1 cellular context compared by ENCODE assay signal in genomic region chr19:43332058-43332922, GRCh38.
TF ChIP-seq lines count a peak whose summit lies in the region.

No MANE protein-coding gene starts in this region.

TF ChIP-seq in HCT116, 20 proteins besides CTCF, POLR2A, EP300 and RAD21 (continued from another document):
- TF ChIP-seq FOSL1 (IDR thresholded peaks at IDR 0.05; ENCODE audit: low read depth), result no peak
- no peak for TF ChIP-seq TCF7L2 (IDR thresholded peaks at IDR 0.05; ENCODE audit: borderline replicate concordance, extremely low read depth, insufficient read depth, insufficient read length)
- no peak for TF ChIP-seq EZH2phosphoT487 (IDR thresholded peaks at IDR 0.05; ENCODE audit: borderline replicate concordance)
- TF ChIP-seq JUND (IDR thresholded peaks at IDR 0.05), result no peak
- no peak for TF ChIP-seq YY1 (IDR thresholded peaks at IDR 0.05; ENCODE audit: extremely low read depth, insufficient replicate concordance, low read depth, low read length)
